In genomic region chr1:151972533-151973270, GRCh38 we compare ENCODE assay signal across 9 cellular contexts. TPM values are rescaled to one million over a fixed set of nuclear protein-coding genes. Genes with fewer than 3 reads are reported as not detected.
DNase-seq lines count a peak whose midpoint lies in the region; ATAC-seq and TF ChIP-seq lines count a peak whose summit lies in the region.
"Had no signal": no experiment of that assay in that cellular context is flagged by ENCODE, and none has a peak within 500 bp of the region (broad histone marks: within the 10 kb centered on the region; RNA-seq: fewer than 3 reads in every experiment).

No MANE protein-coding gene starts in this region.

- no peak overlapping the region for H3K4me3 Mint-ChIP-seq in WTC11

- H3K27me3 Mint-ChIP-seq in WTC11 (ENCODE audit: low read depth): no peaks in the 10 kb centered on the region; the same call in 1 of the 2 replicates

- peak overlapping the region; percentile 54 for H3K27ac ChIP-seq in foreskin keratinocyte
- H3K27ac ChIP-seq: ascending aorta had no signal

- peaks cover 44% of the 10 kb centered on the region for H3K4me1 Mint-ChIP-seq in WTC11

- DNase-seq in AG08395 (ENCODE audit: low spot score): peak; percentile 86
- DNase-seq in HPDE6-E6E7 (ENCODE audit: extremely low spot score): peak; percentile 79
- DNase-seq in WTC11 (ENCODE audit: low spot score): no peak
- peak; percentile 67 to 84 for DNase-seq in foreskin keratinocyte
- DNase-seq in stimulated activated CD4-positive, alpha-beta T cell treated with anti-CD3 and anti-CD28 coated beads, Interleukin-4, amount 100 ng/mL, for 24 hours: peak; percentile 56
- no peak for DNase-seq in NCI-H345 treated with DMSO at 0.1 percent for 48 hours (lab: John Stamatoyannopoulos, UW; ENCODE audit: unreplicated experiment)
- no peak for DNase-seq in NCI-H1417 treated with DMSO at 0.1 percent for 48 hours (lab: John Stamatoyannopoulos, UW)

- H3K27ac Mint-ChIP-seq in WTC11: no peak overlapping the region

- POLR2A ChIA-PET in WTC11 (lab: Charles Lee): interaction anchor here (1.0 kb wide), 1 partner anchor 20 kb away, joined by 3 read pairs; no protein-coding TSS in a partner anchor

- H3K27me3 ChIP-seq in foreskin keratinocyte: no peaks in the 10 kb centered on the region
- H3K27me3 ChIP-seq: ascending aorta had no signal

- H3K4me1 ChIP-seq in foreskin keratinocyte: peaks cover 49% of the 10 kb centered on the region

- CTCF ChIA-PET in WTC11 (lab: Charles Lee): interaction anchor here (1.0 to 10.6 kb wide), 4 partner anchors 29 to 62 kb away, joined by 4 to 293 read pairs (median 28); no protein-coding TSS in a partner anchor

- H3K9me3 Mint-ChIP-seq in WTC11: no peaks in the 10 kb centered on the region

- TF ChIP-seq CTCF in WTC11 (IDR thresholded peaks at IDR 0.05) (no peak), foreskin keratinocyte (conservative IDR thresholded peaks at IDR 0.05) (no peak)

- ATAC-seq in WTC11 (peak; percentile 68), foreskin keratinocyte (peak; percentile 80), GM21390 (IDR thresholded peaks at IDR 0.05; ENCODE audit: unreplicated experiment) (no peak)

- H3K36me3 Mint-ChIP-seq in WTC11: no peaks in the 10 kb centered on the region

TF ChIP-seq in WTC11, 78 proteins besides CTCF, POLR2A, EP300 and RAD21 (continues in another document):
- TF ChIP-seq ERG (CRISPR knock-in tag; IDR thresholded peaks at IDR 0.05): no peak
- TF ChIP-seq GRHL2 (CRISPR knock-in tag; IDR thresholded peaks at IDR 0.05; ENCODE audit: insufficient replicate concordance, severe bottlenecking): no peak
- no peak for TF ChIP-seq ATF6 (CRISPR knock-in tag; IDR thresholded peaks at IDR 0.05)
- no peak for TF ChIP-seq ATF2 (CRISPR knock-in tag; IDR thresholded peaks at IDR 0.05; ENCODE audit: borderline replicate concordance, low read depth)
- TF ChIP-seq SMAD3 (CRISPR knock-in tag; IDR thresholded peaks at IDR 0.05; ENCODE audit: borderline replicate concordance): no peak
- TF ChIP-seq STAT6 (CRISPR knock-in tag; conservative IDR thresholded peaks at IDR 0.05; ENCODE audit: low read depth): no peak
- no peak for TF ChIP-seq E2F4 (CRISPR knock-in tag; IDR thresholded peaks at IDR 0.05; ENCODE audit: borderline replicate concordance, low read depth)
- TF ChIP-seq CREM (CRISPR knock-in tag; IDR thresholded peaks at IDR 0.05): no peak
- no peak for TF ChIP-seq MXD4 (CRISPR knock-in tag; IDR thresholded peaks at IDR 0.05; ENCODE audit: borderline replicate concordance)
- no peak for TF ChIP-seq AR (CRISPR knock-in tag; IDR thresholded peaks at IDR 0.05)
- no peak for TF ChIP-seq ZNF263 (CRISPR knock-in tag; IDR thresholded peaks at IDR 0.05; ENCODE audit: low read depth)
- no peak for TF ChIP-seq JUN (CRISPR knock-in tag; IDR thresholded peaks at IDR 0.05)
- no peak for TF ChIP-seq RORB (CRISPR knock-in tag; IDR thresholded peaks at IDR 0.05)
- TF ChIP-seq NFE2L1 (CRISPR knock-in tag; IDR thresholded peaks at IDR 0.05): no peak

RNA-seq across cellular contexts. Expression of gene S100A10, which starts 21.0 kb away (rescaled TPM):
- total RNA-seq in WTC11 (2021): 150 to 161 TPM (median 159 TPM) in 3 replicates
- total RNA-seq in foreskin keratinocyte: 1,585 and 1,601 TPM in 2 replicates
- polyA plus RNA-seq in foreskin keratinocyte: 2,964 and 3,214 TPM in 2 replicates

Comparison
In these comparisons a context has a peak if more than half of its experiments do, and no peak if none do; other contexts are left out.
1. DNase-seq: peak in AG08395 (single experiment), HPDE6-E6E7 (single experiment), foreskin keratinocyte (2 of 2) and stimulated activated CD4-positive, alpha-beta T cell treated with anti-CD3 and anti-CD28 coated beads, Interleukin-4, amount 100 ng/mL, for 24 hours (single experiment); none in WTC11 (single experiment), NCI-H345 treated with DMSO at 0.1 percent for 48 hours (single experiment) and NCI-H1417 treated with DMSO at 0.1 percent for 48 hours (single experiment).